In the genomic region with DNA sequence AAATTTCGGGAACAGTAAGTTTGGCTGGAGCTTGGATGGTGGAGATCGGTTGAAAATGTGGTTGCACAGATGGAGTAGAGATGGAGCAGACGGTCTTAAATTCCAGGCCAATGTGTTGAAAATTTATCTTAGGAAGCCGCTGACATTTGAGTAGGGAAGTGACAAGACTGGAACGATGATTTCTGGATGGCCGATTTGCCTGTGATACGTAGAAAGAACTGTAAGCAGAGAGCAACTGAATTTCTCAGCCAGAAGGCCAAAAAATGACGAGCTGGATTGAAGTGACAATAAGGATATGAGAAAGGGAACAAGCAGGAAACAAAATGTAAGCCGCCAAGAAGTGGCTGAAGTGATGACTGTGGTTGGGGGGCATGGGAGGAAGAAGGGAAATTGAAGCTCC, we compare ENCODE assay signal across 11 cellular contexts. TPM values are rescaled to one million over a fixed set of nuclear protein-coding genes. Genes with fewer than 3 reads are reported as not detected.
DNase-seq lines count a peak whose midpoint lies in the region; ATAC-seq and TF ChIP-seq lines count a peak whose summit lies in the region.
"Had no signal": no experiment of that assay in that cellular context is flagged by ENCODE, and none has a peak within 500 bp of the region (broad histone marks: within the 10 kb centered on the region; RNA-seq: fewer than 3 reads in every experiment).

No MANE protein-coding gene starts in this region.

- H4K20me1 ChIP-seq in MM.1S (ENCODE audit: insufficient read depth, low read length) (no peaks in the 10 kb centered on the region), osteoblast (ENCODE audit: insufficient read depth, low read length) (no peaks in the 10 kb centered on the region)

- no peaks in the 10 kb centered on the region for H3K79me2 ChIP-seq in MM.1S (ENCODE audit: low read length)
- no peaks in the 10 kb centered on the region for H3K79me2 ChIP-seq in osteoblast (ENCODE audit: insufficient read depth, low read length)

- CTCF ChIA-PET in activated CD4-positive, alpha-beta memory T cell treated with anti-CD3 and anti-CD28 coated beads, Interleukin-2, amount 10 ng/mL, durations not matched to agents 7 days and 5 days (lab: Charles Lee), result no interaction called here

- no peaks in the 10 kb centered on the region for H3K36me3 Mint-ChIP-seq in activated CD4-positive, alpha-beta memory T cell treated with anti-CD3 and anti-CD28 coated beads, Interleukin-2, amount 10 ng/mL, durations not matched to agents 7 days and 5 days (ENCODE audit: low read depth)

- in situ Hi-C loops in Caki2 (cut with HindIII; ENCODE audit: low pct_unique_long_range_greater_than_20kb, low sequenced_read_pairs), result no loop called here

- H3K4me1 ChIP-seq in MM.1S (ENCODE audit: low read length) (no peaks in the 10 kb centered on the region), esophagus muscularis mucosa (peaks cover 0 to 13% (median 9%) of the 10 kb centered on the region in 4 donors), osteoblast (ENCODE audit: insufficient read depth, low read length) (no peaks in the 10 kb centered on the region)

- H3K9me3 ChIP-seq in MM.1S (replicated peaks; ENCODE audit: insufficient read depth, low read length) (no peaks in the 10 kb centered on the region), esophagus muscularis mucosa (peaks cover 0 to 3% (median 0%) of the 10 kb centered on the region in 4 donors), osteoblast (ENCODE audit: low read depth, low read length) (no peaks in the 10 kb centered on the region)

- H3K4me1 Mint-ChIP-seq in activated CD4-positive, alpha-beta memory T cell treated with anti-CD3 and anti-CD28 coated beads, Interleukin-2, amount 10 ng/mL, durations not matched to agents 7 days and 5 days, result peaks cover 3% of the 10 kb centered on the region

- intact Hi-C loops in esophagus muscularis mucosa (cut with DNase I), result no loop called here

- no peaks in the 10 kb centered on the region for H3F3A ChIP-seq in MM.1S (ENCODE audit: insufficient read depth, low read length)

- no peak for TF ChIP-seq CTCF in MM.1S (IDR thresholded peaks at IDR 0.05; ENCODE audit: low read length)
- TF ChIP-seq CTCF in esophagus muscularis mucosa (IDR thresholded peaks at IDR 0.05), result no peak
- TF ChIP-seq CTCF in osteoblast (IDR thresholded peaks at IDR 0.05; ENCODE audit: extremely low read depth, low read depth, low read length), result no peak

- WGBS in esophagus muscularis mucosa, result 86% methylated on average over 9 of the region's 9 CpGs

- peaks cover 5% of the 10 kb centered on the region for H3K27me3 Mint-ChIP-seq in activated CD4-positive, alpha-beta memory T cell treated with anti-CD3 and anti-CD28 coated beads, Interleukin-2, amount 10 ng/mL, durations not matched to agents 7 days and 5 days

- no peak for TF ChIP-seq POLR2A in esophagus muscularis mucosa (IDR thresholded peaks at IDR 0.05; ENCODE audit: low read depth)

- H2AFZ ChIP-seq in MM.1S (ENCODE audit: low read length), result peak overlapping the region; percentile 79
- H2AFZ ChIP-seq in osteoblast (ENCODE audit: low read length), result peak overlapping the region; percentile 79

- peak overlapping the region; percentile 44; the same call in 1 of the 2 replicates for H3K9ac ChIP-seq in MM.1S (ENCODE audit: low read length)

- DNase-seq in Caki2 (ENCODE audit: low read depth) (peak; percentile 3), MM.1S (no peak), esophagus muscularis mucosa (ENCODE audit: extremely low spot score) (no peak), osteoblast (ENCODE audit: insufficient read length, low spot score, missing footprints) (no peak), NCI-H2081 (lab: John Stamatoyannopoulos, UW) (no peak), NCI-H446 treated with DMSO at 0.1 percent for 48 hours (lab: John Stamatoyannopoulos, UW) (no peak)
- DNase-seq in activated CD4-positive, alpha-beta memory T cell treated with anti-CD3 and anti-CD28 coated beads, Interleukin-2, amount 10 ng/mL, durations not matched to agents 7 days and 5 days, result no peak

- no peaks in the 10 kb centered on the region for H3K9me3 Mint-ChIP-seq in activated CD4-positive, alpha-beta memory T cell treated with anti-CD3 and anti-CD28 coated beads, Interleukin-2, amount 10 ng/mL, durations not matched to agents 7 days and 5 days

- ATAC-seq in GM21619 (IDR thresholded peaks at IDR 0.05; ENCODE audit: unreplicated experiment), result no peak

- H3K4me2 ChIP-seq in MM.1S (ENCODE audit: low read depth, low read length) (peak overlapping the region; percentile 73), osteoblast (ENCODE audit: insufficient read depth, low read length) (peak overlapping the region; percentile 72)

- no peak overlapping the region for H3K27ac ChIP-seq in MM.1S (ENCODE audit: low read length)
- no peak overlapping the region for H3K27ac ChIP-seq in esophagus muscularis mucosa (replicated peaks in 1 of 4)
- H3K27ac ChIP-seq in osteoblast (ENCODE audit: low read depth, low read length), result no peak overlapping the region

- H3K27me3 ChIP-seq in MM.1S (replicated peaks; ENCODE audit: insufficient read depth, low read length) (no peaks in the 10 kb centered on the region), esophagus muscularis mucosa (peaks cover 0 to 27% (median 0%) of the 10 kb centered on the region in 4 donors), osteoblast (ENCODE audit: insufficient read depth, low read length) (peaks cover 7% of the 10 kb centered on the region)

- TF ChIP-seq EP300 in esophagus muscularis mucosa (IDR thresholded peaks at IDR 0.05), result no peak

- H3K4me3 ChIP-seq in MM.1S (ENCODE audit: low read length), result peak overlapping the region; percentile 62; the same call in 1 of the 2 replicates
- peak overlapping the region; percentile 39 to 51 (median 45) for H3K4me3 ChIP-seq in esophagus muscularis mucosa
- no peak overlapping the region for H3K4me3 ChIP-seq in osteoblast (ENCODE audit: insufficient read depth, low read length)

- H3K9me2 ChIP-seq in MM.1S (replicated peaks; ENCODE audit: insufficient read depth, low read length), result no peaks in the 10 kb centered on the region

- H3K36me3 ChIP-seq in MM.1S (replicated peaks; ENCODE audit: insufficient read depth, low read length) (no peaks in the 10 kb centered on the region), esophagus muscularis mucosa (no peaks in the 10 kb centered on the region), osteoblast (ENCODE audit: insufficient read depth, low read length) (no peaks in the 10 kb centered on the region)

- H3K4me3 Mint-ChIP-seq in activated CD4-positive, alpha-beta memory T cell treated with anti-CD3 and anti-CD28 coated beads, Interleukin-2, amount 10 ng/mL, durations not matched to agents 7 days and 5 days, result no peak overlapping the region
- H3K4me3 Mint-ChIP-seq: memory B cell had no signal

- no peak overlapping the region for H3K27ac Mint-ChIP-seq in activated CD4-positive, alpha-beta memory T cell treated with anti-CD3 and anti-CD28 coated beads, Interleukin-2, amount 10 ng/mL, durations not matched to agents 7 days and 5 days
- H3K27ac Mint-ChIP-seq: memory B cell had no signal

- POLR2A ChIA-PET in activated CD4-positive, alpha-beta memory T cell treated with anti-CD3 and anti-CD28 coated beads, Interleukin-2, amount 10 ng/mL, durations not matched to agents 7 days and 5 days (lab: Charles Lee), result no interaction called here

RNA-seq across cellular contexts. Expression of a gene that starts 0.7 kb away (rescaled TPM):
- 4.0 and 5.2 TPM in 2 replicates for total RNA-seq in Caki2 (2014; rRNA removed; shearing (Covaris generic); ENCODE audit: low replicate concordance)
- total RNA-seq in esophagus muscularis mucosa (under 1 TPM in 1 of 4 donors, not detected in 3; 0.42 TPM), osteoblast (under 0.01 TPM in 1 of 2 replicates, not detected in the other)
- total RNA-seq in activated CD4-positive, alpha-beta memory T cell treated with anti-CD3 and anti-CD28 coated beads, Interleukin-2, amount 10 ng/mL, durations not matched to agents 7 days and 5 days, result not detected
- total RNA-seq: HT1080, subcutaneous adipose tissue had no signal
